8 cellular contexts compared by ENCODE assay signal in genomic region chr5:160508780-160509361, GRCh38.
DNase-seq lines count a peak whose midpoint lies in the region; ATAC-seq and TF ChIP-seq lines count a peak whose summit lies in the region.

No MANE protein-coding gene starts in this region.

- CTCF ChIA-PET in CD8-positive, alpha-beta memory T cell (lab: Charles Lee): interaction anchor here (0.8 to 6.3 kb wide), 8 partner anchors 10 to 89 kb away, joined by 3 to 104 read pairs (median 4); partner anchors contain the start of gene SLU7
- CTCF ChIA-PET in activated CD4-positive, alpha-beta T cell treated with anti-CD3 and anti-CD28 coated beads, Interleukin-2, amount 10 ng/mL, durations not matched to agents 7 days and 5 days (lab: Charles Lee): interaction anchor here (0.6 to 3.7 kb wide), 5 partner anchors 9 to 482 kb away, joined by 3 to 32 read pairs (median 6); no protein-coding TSS in a partner anchor

- H3K4me3 ChIP-seq in CD8-positive, alpha-beta memory T cell (ENCODE audit: low read length): no peak overlapping the region
- no peak overlapping the region for H3K4me3 ChIP-seq in lower lobe of right lung

- ATAC-seq in GM19351 (IDR thresholded peaks at IDR 0.05; ENCODE audit: unreplicated experiment) (peak; percentile 78), HG03432 (IDR thresholded peaks at IDR 0.05; ENCODE audit: unreplicated experiment) (peak; percentile 83), lower lobe of right lung (peak; percentile 84 to 86)

- no peaks in the 10 kb centered on the region for H3K9me3 Mint-ChIP-seq in CD8-positive, alpha-beta memory T cell
- no peaks in the 10 kb centered on the region for H3K9me3 Mint-ChIP-seq in activated CD4-positive, alpha-beta T cell treated with anti-CD3 and anti-CD28 coated beads, Interleukin-2, amount 10 ng/mL, durations not matched to agents 7 days and 5 days

- TF ChIP-seq CTCF in lower lobe of right lung (IDR thresholded peaks at IDR 0.05): peak; percentile 83

- peaks cover 29 to 34% (median 32%) of the 10 kb centered on the region in 3 donors for H3K4me1 Mint-ChIP-seq in CD8-positive, alpha-beta memory T cell
- peaks cover 38% of the 10 kb centered on the region for H3K4me1 Mint-ChIP-seq in activated CD4-positive, alpha-beta T cell treated with anti-CD3 and anti-CD28 coated beads, Interleukin-2, amount 10 ng/mL, durations not matched to agents 7 days and 5 days

- POLR2A ChIA-PET in CD8-positive, alpha-beta memory T cell (lab: Charles Lee): no interaction called here
- POLR2A ChIA-PET in activated CD4-positive, alpha-beta T cell treated with anti-CD3 and anti-CD28 coated beads, Interleukin-2, amount 10 ng/mL, durations not matched to agents 7 days and 5 days (lab: Charles Lee): no interaction called here

- H3K27me3 Mint-ChIP-seq in CD8-positive, alpha-beta memory T cell: peaks cover 0 to 5% of the 10 kb centered on the region in 2 donors
- H3K27me3 Mint-ChIP-seq in activated CD4-positive, alpha-beta T cell treated with anti-CD3 and anti-CD28 coated beads, Interleukin-2, amount 10 ng/mL, durations not matched to agents 7 days and 5 days: peaks cover 6% of the 10 kb centered on the region

- H3K36me3 Mint-ChIP-seq in CD8-positive, alpha-beta memory T cell: peaks cover 0 to 2% (median 0%) of the 10 kb centered on the region in 3 donors
- no peaks in the 10 kb centered on the region for H3K36me3 Mint-ChIP-seq in activated CD4-positive, alpha-beta T cell treated with anti-CD3 and anti-CD28 coated beads, Interleukin-2, amount 10 ng/mL, durations not matched to agents 7 days and 5 days (ENCODE audit: low read depth)

- intact Hi-C loops in lower lobe of right lung (cut with DNase I): no loop called here

- H3K4me1 ChIP-seq in CD8-positive, alpha-beta memory T cell (ENCODE audit: insufficient read depth, low read length): peaks cover 24% of the 10 kb centered on the region
- H3K4me1 ChIP-seq in lower lobe of right lung: peaks cover 5% of the 10 kb centered on the region

- no peaks in the 10 kb centered on the region for H3K36me3 ChIP-seq in CD8-positive, alpha-beta memory T cell (ENCODE audit: insufficient read depth, low read length)
- H3K36me3 ChIP-seq in lower lobe of right lung: no peaks in the 10 kb centered on the region

- H3K27ac ChIP-seq in CD8-positive, alpha-beta memory T cell (ENCODE audit: low read depth, low read length): no peak overlapping the region
- H3K27ac ChIP-seq in lower lobe of right lung: no peak overlapping the region

- DNase-seq in CD8-positive, alpha-beta memory T cell: peak; percentile 30 to 77 (median 66)
- DNase-seq in NCI-H524 treated with DMSO at 0.1 percent for 48 hours (lab: John Stamatoyannopoulos, UW) (peak; percentile 48), dermis blood vessel endothelial cell (peak; percentile 86), lower lobe of right lung (no peak)
- DNase-seq in activated CD4-positive, alpha-beta T cell treated with anti-CD3 and anti-CD28 coated beads, Interleukin-2, amount 10 ng/mL, durations not matched to agents 7 days and 5 days: peak; percentile 83
- DNase-seq in stimulated activated CD8-positive, alpha-beta memory T cell treated with anti-CD3 and anti-CD28 coated beads, Interleukin-4, amount 100 ng/mL, for 4 hours (ENCODE audit: low read depth in 2 of 2, low spot score in 1 of 2): peak; percentile 18 to 37

- H3K9me3 ChIP-seq in CD8-positive, alpha-beta memory T cell (ENCODE audit: low read length): no peaks in the 10 kb centered on the region
- no peaks in the 10 kb centered on the region for H3K9me3 ChIP-seq in lower lobe of right lung

- no peaks in the 10 kb centered on the region for H3K27me3 ChIP-seq in CD8-positive, alpha-beta memory T cell (ENCODE audit: insufficient read depth, low read length, poor library complexity, severe bottlenecking)
- H3K27me3 ChIP-seq in lower lobe of right lung (ENCODE audit: low read depth): no peaks in the 10 kb centered on the region

- H3K27ac Mint-ChIP-seq in CD8-positive, alpha-beta memory T cell: peak overlapping the region in 7 of 8 donors; percentile 10 to 92 (median 80)
- no peak overlapping the region for H3K27ac Mint-ChIP-seq in activated CD4-positive, alpha-beta T cell treated with anti-CD3 and anti-CD28 coated beads, Interleukin-2, amount 10 ng/mL, durations not matched to agents 7 days and 5 days

- H3K4me3 Mint-ChIP-seq in CD8-positive, alpha-beta memory T cell: peak overlapping the region in 1 of 7 donors; percentile 8
- no peak overlapping the region for H3K4me3 Mint-ChIP-seq in activated CD4-positive, alpha-beta T cell treated with anti-CD3 and anti-CD28 coated beads, Interleukin-2, amount 10 ng/mL, durations not matched to agents 7 days and 5 days
